ENCODE assay signal across 21 cellular contexts in genomic region chr6:149074832-149075258, GRCh38.
"Had no signal": no experiment of that assay in that cellular context is flagged by ENCODE, and none has a peak within 500 bp of the region (broad histone marks: within the 10 kb centered on the region; RNA-seq: fewer than 3 reads in every experiment).

No MANE protein-coding gene starts in this region.

- H3K36me3 ChIP-seq: adrenal gland, heart right ventricle, neural progenitor cell, prostate gland, right atrium auricular region, transverse colon, vagina had no signal

- H3K4me2 ChIP-seq: neural progenitor cell had no signal

- H3K27me3 Mint-ChIP-seq: activated B cell treated with CpG ODN at 0.5 μM for 24 hours; naive thymus-derived CD4-positive, alpha-beta T cell; stimulated activated naive CD8-positive, alpha-beta T cell treated with anti-CD3 and anti-CD28 coated beads, Interleukin-15, Interleukin-2, amounts not matched to agents 100 ng/mL and 50 ng/mL, for 24 hours had no signal

- H3K9me3 Mint-ChIP-seq: activated B cell treated with CpG ODN at 0.5 μM for 24 hours; immature natural killer cell; stimulated activated naive CD8-positive, alpha-beta T cell treated with anti-CD3 and anti-CD28 coated beads, Interleukin-15, Interleukin-2, amounts not matched to agents 100 ng/mL and 50 ng/mL, for 24 hours had no signal

- H3K4me1 Mint-ChIP-seq: neural progenitor cell had no signal

- H3K4me3 Mint-ChIP-seq: activated B cell treated with CpG ODN at 0.5 μM for 24 hours; immature natural killer cell; neural progenitor cell; stimulated activated naive CD8-positive, alpha-beta T cell treated with anti-CD3 and anti-CD28 coated beads, Interleukin-15, Interleukin-2, amounts not matched to agents 100 ng/mL and 50 ng/mL, for 24 hours; T-helper 2 cell treated with Interferon-gamma antibody and Interleukin-4, amounts not matched to agents 5 μg/mL and 100 μg/mL, for 36 hours had no signal

- H2AFZ ChIP-seq: neural progenitor cell had no signal

- H3K27ac Mint-ChIP-seq: activated B cell treated with CpG ODN at 0.5 μM for 24 hours, neural progenitor cell had no signal

- H3K4me3 ChIP-seq: adrenal gland, heart right ventricle, neural progenitor cell, prostate gland, right atrium auricular region, transverse colon, vagina had no signal

- DNase-seq: activated B cell treated with CpG ODN at 0.5 μM for 24 hours; activated CD4-positive, alpha-beta T cell treated with anti-CD3 and anti-CD28 coated beads, Interleukin-2, amount 50 U/mL, for 1 hour; activated CD8-positive, alpha-beta memory T cell treated with anti-CD3 and anti-CD28 coated beads, Interleukin-2, amount 50 U/mL, for 48 hours; activated gamma-delta T cell treated with Interleukin-2 at 50 U/mL for 16 hours; adrenal gland; cerebellar nuclear complex; cortex of kidney; effector CD4-positive, alpha-beta T cell; heart right ventricle; immature natural killer cell; mesendoderm; naive thymus-derived CD4-positive, alpha-beta T cell; stimulated activated CD4-positive, alpha-beta T cell treated with anti-CD3 and anti-CD28 coated beads, Interleukin-2, amount 100 ng/mL, for 24 hours; transverse colon had no signal

- H3K27me3 ChIP-seq: adrenal gland, heart right ventricle, neural progenitor cell, right atrium auricular region, transverse colon, vagina had no signal

- H3K27ac ChIP-seq: adrenal gland, heart right ventricle, neural progenitor cell, prostate gland, right atrium auricular region, transverse colon, vagina had no signal

- ATAC-seq: esophagus mucosa; heart right ventricle; naive thymus-derived CD4-positive, alpha-beta T cell had no signal

- H3K9me3 ChIP-seq: adrenal gland, heart right ventricle, prostate gland, right atrium auricular region, transverse colon, vagina had no signal

- H3K4me1 ChIP-seq: neural progenitor cell, prostate gland had no signal
